Comparison of ENCODE assay signal across 2 cellular contexts in the genomic region with DNA sequence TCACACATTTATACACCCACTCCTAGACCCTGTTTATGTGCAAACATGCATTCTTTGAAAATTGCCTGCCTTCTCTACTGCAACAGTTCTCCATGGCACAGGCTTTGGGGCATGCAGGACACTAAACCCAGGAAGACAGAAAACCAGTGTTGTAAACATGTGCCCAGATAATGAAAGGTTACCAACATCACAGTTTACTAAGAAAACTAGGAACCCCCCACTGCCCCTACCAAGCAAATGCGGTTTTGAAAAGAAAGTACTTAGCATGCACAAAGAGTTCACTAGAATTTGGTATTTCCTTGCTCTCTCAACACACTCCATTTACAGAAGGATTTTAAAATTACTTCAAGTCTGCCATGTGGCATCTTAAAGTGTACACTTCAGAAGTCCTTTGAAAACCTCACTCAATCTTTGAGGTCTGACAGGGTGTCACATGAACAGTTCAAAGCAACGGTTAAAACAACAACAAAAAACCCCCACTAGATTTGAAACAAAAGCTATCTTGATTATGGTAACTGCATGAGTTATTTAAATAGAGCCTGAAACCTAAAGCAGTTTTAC.
TF ChIP-seq lines count a peak whose summit lies in the region.

No MANE protein-coding gene starts in this region.

TF ChIP-seq in GM12878, 131 proteins besides CTCF, POLR2A, EP300 and RAD21 (continued from another document and continues in another):
- TF ChIP-seq, protein P1, sequence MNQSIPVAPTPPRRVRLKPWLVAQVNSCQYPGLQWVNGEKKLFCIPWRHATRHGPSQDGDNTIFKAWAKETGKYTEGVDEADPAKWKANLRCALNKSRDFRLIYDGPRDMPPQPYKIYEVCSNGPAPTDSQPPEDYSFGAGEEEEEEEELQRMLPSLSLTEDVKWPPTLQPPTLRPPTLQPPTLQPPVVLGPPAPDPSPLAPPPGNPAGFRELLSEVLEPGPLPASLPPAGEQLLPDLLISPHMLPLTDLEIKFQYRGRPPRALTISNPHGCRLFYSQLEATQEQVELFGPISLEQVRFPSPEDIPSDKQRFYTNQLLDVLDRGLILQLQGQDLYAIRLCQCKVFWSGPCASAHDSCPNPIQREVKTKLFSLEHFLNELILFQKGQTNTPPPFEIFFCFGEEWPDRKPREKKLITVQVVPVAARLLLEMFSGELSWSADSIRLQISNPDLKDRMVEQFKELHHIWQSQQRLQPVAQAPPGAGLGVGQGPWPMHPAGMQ (IDR thresholded peaks at IDR 0.05; ENCODE audit: borderline replicate concordance), result no peak
- TF ChIP-seq, protein P2, sequence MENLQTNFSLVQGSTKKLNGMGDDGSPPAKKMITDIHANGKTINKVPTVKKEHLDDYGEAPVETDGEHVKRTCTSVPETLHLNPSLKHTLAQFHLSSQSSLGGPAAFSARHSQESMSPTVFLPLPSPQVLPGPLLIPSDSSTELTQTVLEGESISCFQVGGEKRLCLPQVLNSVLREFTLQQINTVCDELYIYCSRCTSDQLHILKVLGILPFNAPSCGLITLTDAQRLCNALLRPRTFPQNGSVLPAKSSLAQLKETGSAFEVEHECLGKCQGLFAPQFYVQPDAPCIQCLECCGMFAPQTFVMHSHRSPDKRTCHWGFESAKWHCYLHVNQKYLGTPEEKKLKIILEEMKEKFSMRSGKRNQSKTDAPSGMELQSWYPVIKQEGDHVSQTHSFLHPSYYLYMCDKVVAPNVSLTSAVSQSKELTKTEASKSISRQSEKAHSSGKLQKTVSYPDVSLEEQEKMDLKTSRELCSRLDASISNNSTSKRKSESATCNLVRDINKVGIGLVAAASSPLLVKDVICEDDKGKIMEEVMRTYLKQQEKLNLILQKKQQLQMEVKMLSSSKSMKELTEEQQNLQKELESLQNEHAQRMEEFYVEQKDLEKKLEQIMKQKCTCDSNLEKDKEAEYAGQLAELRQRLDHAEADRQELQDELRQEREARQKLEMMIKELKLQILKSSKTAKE (IDR thresholded peaks at IDR 0.05; ENCODE audit: low read depth, poor library complexity, severe bottlenecking), result peak; percentile 60
- TF ChIP-seq, protein P3, sequence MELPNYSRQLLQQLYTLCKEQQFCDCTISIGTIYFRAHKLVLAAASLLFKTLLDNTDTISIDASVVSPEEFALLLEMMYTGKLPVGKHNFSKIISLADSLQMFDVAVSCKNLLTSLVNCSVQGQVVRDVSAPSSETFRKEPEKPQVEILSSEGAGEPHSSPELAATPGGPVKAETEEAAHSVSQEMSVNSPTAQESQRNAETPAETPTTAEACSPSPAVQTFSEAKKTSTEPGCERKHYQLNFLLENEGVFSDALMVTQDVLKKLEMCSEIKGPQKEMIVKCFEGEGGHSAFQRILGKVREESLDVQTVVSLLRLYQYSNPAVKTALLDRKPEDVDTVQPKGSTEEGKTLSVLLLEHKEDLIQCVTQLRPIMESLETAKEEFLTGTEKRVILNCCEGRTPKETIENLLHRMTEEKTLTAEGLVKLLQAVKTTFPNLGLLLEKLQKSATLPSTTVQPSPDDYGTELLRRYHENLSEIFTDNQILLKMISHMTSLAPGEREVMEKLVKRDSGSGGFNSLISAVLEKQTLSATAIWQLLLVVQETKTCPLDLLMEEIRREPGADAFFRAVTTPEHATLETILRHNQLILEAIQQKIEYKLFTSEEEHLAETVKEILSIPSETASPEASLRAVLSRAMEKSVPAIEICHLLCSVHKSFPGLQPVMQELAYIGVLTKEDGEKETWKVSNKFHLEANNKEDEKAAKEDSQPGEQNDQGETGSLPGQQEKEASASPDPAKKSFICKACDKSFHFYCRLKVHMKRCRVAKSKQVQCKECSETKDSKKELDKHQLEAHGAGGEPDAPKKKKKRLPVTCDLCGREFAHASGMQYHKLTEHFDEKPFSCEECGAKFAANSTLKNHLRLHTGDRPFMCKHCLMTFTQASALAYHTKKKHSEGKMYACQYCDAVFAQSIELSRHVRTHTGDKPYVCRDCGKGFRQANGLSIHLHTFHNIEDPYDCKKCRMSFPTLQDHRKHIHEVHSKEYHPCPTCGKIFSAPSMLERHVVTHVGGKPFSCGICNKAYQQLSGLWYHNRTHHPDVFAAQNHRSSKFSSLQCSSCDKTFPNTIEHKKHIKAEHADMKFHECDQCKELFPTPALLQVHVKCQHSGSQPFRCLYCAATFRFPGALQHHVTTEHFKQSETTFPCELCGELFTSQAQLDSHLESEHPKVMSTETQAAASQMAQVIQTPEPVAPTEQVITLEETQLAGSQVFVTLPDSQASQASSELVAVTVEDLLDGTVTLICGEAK (IDR thresholded peaks at IDR 0.05; ENCODE audit: borderline replicate concordance), result no peak
- TF ChIP-seq, protein P4, sequence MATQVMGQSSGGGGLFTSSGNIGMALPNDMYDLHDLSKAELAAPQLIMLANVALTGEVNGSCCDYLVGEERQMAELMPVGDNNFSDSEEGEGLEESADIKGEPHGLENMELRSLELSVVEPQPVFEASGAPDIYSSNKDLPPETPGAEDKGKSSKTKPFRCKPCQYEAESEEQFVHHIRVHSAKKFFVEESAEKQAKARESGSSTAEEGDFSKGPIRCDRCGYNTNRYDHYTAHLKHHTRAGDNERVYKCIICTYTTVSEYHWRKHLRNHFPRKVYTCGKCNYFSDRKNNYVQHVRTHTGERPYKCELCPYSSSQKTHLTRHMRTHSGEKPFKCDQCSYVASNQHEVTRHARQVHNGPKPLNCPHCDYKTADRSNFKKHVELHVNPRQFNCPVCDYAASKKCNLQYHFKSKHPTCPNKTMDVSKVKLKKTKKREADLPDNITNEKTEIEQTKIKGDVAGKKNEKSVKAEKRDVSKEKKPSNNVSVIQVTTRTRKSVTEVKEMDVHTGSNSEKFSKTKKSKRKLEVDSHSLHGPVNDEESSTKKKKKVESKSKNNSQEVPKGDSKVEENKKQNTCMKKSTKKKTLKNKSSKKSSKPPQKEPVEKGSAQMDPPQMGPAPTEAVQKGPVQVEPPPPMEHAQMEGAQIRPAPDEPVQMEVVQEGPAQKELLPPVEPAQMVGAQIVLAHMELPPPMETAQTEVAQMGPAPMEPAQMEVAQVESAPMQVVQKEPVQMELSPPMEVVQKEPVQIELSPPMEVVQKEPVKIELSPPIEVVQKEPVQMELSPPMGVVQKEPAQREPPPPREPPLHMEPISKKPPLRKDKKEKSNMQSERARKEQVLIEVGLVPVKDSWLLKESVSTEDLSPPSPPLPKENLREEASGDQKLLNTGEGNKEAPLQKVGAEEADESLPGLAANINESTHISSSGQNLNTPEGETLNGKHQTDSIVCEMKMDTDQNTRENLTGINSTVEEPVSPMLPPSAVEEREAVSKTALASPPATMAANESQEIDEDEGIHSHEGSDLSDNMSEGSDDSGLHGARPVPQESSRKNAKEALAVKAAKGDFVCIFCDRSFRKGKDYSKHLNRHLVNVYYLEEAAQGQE (IDR thresholded peaks at IDR 0.05; ENCODE audit: low read depth, low read length), result no peak
- TF ChIP-seq ZNF207 (IDR thresholded peaks at IDR 0.05; ENCODE audit: borderline replicate concordance), result no peak
- no peak for TF ChIP-seq CBX5 (IDR thresholded peaks at IDR 0.05; ENCODE audit: low read depth)
- TF ChIP-seq SIN3A (IDR thresholded peaks at IDR 0.05; ENCODE audit: low read depth, low read length), result no peak
- TF ChIP-seq NR2C2 (IDR thresholded peaks at IDR 0.05; ENCODE audit: borderline replicate concordance, control insufficient read depth, insufficient read length, low read depth), result no peak
- TF ChIP-seq TCF12 (IDR thresholded peaks at IDR 0.05; ENCODE audit: low read depth, low read length), result no peak
- TF ChIP-seq NFIC (IDR thresholded peaks at IDR 0.05; ENCODE audit: low read depth, low read length), result peak; percentile 80

TF ChIP-seq in SK-N-SH treated with all-trans-retinoic acid at 6 μM for 48 hours, 23 proteins besides CTCF, POLR2A, EP300 and RAD21 (continued from another document):
- TF ChIP-seq, protein P5, sequence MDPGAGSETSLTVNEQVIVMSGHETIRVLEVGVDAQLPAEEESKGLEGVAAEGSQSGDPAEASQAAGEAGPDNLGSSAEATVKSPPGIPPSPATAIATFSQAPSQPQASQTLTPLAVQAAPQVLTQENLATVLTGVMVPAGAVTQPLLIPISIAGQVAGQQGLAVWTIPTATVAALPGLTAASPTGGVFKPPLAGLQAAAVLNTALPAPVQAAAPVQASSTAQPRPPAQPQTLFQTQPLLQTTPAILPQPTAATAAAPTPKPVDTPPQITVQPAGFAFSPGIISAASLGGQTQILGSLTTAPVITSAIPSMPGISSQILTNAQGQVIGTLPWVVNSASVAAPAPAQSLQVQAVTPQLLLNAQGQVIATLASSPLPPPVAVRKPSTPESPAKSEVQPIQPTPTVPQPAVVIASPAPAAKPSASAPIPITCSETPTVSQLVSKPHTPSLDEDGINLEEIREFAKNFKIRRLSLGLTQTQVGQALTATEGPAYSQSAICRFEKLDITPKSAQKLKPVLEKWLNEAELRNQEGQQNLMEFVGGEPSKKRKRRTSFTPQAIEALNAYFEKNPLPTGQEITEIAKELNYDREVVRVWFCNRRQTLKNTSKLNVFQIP (CRISPR knock-in tag; IDR thresholded peaks at IDR 0.05; ENCODE audit: borderline replicate concordance, low read depth), result no peak
- TF ChIP-seq, protein P6, sequence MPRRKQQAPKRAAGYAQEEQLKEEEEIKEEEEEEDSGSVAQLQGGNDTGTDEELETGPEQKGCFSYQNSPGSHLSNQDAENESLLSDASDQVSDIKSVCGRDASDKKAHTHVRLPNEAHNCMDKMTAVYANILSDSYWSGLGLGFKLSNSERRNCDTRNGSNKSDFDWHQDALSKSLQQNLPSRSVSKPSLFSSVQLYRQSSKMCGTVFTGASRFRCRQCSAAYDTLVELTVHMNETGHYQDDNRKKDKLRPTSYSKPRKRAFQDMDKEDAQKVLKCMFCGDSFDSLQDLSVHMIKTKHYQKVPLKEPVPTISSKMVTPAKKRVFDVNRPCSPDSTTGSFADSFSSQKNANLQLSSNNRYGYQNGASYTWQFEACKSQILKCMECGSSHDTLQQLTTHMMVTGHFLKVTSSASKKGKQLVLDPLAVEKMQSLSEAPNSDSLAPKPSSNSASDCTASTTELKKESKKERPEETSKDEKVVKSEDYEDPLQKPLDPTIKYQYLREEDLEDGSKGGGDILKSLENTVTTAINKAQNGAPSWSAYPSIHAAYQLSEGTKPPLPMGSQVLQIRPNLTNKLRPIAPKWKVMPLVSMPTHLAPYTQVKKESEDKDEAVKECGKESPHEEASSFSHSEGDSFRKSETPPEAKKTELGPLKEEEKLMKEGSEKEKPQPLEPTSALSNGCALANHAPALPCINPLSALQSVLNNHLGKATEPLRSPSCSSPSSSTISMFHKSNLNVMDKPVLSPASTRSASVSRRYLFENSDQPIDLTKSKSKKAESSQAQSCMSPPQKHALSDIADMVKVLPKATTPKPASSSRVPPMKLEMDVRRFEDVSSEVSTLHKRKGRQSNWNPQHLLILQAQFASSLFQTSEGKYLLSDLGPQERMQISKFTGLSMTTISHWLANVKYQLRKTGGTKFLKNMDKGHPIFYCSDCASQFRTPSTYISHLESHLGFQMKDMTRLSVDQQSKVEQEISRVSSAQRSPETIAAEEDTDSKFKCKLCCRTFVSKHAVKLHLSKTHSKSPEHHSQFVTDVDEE (CRISPR knock-in tag; IDR thresholded peaks at IDR 0.05), result no peak
- no peak for TF ChIP-seq ZFP3 (CRISPR knock-in tag; IDR thresholded peaks at IDR 0.05)
- TF ChIP-seq ZNF70 (CRISPR knock-in tag; IDR thresholded peaks at IDR 0.05), result no peak
- TF ChIP-seq, protein P7, sequence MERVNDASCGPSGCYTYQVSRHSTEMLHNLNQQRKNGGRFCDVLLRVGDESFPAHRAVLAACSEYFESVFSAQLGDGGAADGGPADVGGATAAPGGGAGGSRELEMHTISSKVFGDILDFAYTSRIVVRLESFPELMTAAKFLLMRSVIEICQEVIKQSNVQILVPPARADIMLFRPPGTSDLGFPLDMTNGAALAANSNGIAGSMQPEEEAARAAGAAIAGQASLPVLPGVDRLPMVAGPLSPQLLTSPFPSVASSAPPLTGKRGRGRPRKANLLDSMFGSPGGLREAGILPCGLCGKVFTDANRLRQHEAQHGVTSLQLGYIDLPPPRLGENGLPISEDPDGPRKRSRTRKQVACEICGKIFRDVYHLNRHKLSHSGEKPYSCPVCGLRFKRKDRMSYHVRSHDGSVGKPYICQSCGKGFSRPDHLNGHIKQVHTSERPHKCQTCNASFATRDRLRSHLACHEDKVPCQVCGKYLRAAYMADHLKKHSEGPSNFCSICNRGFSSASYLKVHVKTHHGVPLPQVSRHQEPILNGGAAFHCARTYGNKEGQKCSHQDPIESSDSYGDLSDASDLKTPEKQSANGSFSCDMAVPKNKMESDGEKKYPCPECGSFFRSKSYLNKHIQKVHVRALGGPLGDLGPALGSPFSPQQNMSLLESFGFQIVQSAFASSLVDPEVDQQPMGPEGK (CRISPR knock-in tag; IDR thresholded peaks at IDR 0.05; ENCODE audit: borderline replicate concordance), result no peak
- TF ChIP-seq ESRRG (CRISPR knock-in tag; IDR thresholded peaks at IDR 0.05), result no peak
- TF ChIP-seq, protein P8, sequence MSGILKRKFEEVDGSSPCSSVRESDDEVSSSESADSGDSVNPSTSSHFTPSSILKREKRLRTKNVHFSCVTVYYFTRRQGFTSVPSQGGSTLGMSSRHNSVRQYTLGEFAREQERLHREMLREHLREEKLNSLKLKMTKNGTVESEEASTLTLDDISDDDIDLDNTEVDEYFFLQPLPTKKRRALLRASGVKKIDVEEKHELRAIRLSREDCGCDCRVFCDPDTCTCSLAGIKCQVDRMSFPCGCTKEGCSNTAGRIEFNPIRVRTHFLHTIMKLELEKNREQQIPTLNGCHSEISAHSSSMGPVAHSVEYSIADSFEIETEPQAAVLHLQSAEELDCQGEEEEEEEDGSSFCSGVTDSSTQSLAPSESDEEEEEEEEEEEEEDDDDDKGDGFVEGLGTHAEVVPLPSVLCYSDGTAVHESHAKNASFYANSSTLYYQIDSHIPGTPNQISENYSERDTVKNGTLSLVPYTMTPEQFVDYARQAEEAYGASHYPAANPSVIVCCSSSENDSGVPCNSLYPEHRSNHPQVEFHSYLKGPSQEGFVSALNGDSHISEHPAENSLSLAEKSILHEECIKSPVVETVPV (CRISPR knock-in tag; IDR thresholded peaks at IDR 0.05), result no peak
- no peak for TF ChIP-seq ZC3H10 (CRISPR knock-in tag; IDR thresholded peaks at IDR 0.05)
- TF ChIP-seq GLIS3 (CRISPR knock-in tag; IDR thresholded peaks at IDR 0.05), result no peak
- no peak for TF ChIP-seq TCF4 (CRISPR knock-in tag; IDR thresholded peaks at IDR 0.05; ENCODE audit: borderline replicate concordance)
- no peak for TF ChIP-seq PPARA (CRISPR knock-in tag; IDR thresholded peaks at IDR 0.05; ENCODE audit: borderline replicate concordance)
- no peak for TF ChIP-seq ARNTL (CRISPR knock-in tag; IDR thresholded peaks at IDR 0.05; ENCODE audit: borderline replicate concordance, low read depth)
